9 cellular contexts compared by ENCODE assay signal in the genomic region with DNA sequence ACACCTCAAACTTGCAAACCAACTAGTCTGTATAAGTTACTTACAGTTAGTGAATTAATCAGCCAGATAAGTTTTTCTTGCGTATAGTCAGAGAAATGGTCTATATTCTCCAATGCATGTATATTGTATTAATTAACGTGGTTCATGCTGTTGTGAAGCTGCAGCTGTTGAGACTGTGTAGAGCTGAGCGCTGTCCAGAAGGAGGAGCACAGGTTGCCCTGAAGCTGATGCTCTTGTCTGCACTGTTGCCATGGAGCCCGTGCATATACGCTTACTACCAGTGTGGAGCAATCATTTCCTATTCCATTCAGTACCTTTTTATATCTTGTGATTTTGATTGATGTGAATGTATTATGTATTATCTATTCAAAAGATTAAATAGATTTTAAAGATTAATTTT.
DNase-seq lines count a peak whose midpoint lies in the region; ATAC-seq and TF ChIP-seq lines count a peak whose summit lies in the region.
"Had no signal": no experiment of that assay in that cellular context is flagged by ENCODE, and none has a peak within 500 bp of the region (broad histone marks: within the 10 kb centered on the region; RNA-seq: fewer than 3 reads in every experiment).

No MANE protein-coding gene starts in this region.

- H3K4me3 ChIP-seq in cardiac fibroblast (replicated peaks in 1 of 2; ENCODE audit: low read depth in 2 of 2, low read length in 2 of 2), result no peak overlapping the region
- H3K4me3 ChIP-seq: thoracic aorta had no signal

- DNase-seq in DMS53 treated with DMSO at 0.1 percent for 48 hours (lab: John Stamatoyannopoulos, UW; ENCODE audit: unreplicated experiment), result peak; percentile 56
- DNase-seq in T follicular helper cell (ENCODE audit: low read depth), result peak; percentile 60
- DNase-seq in cardiac fibroblast (ENCODE audit: low read depth in 2 of 2), result peak; percentile 23 to 30
- peak; percentile 6 to 15 for DNase-seq in stimulated activated CD4-positive, alpha-beta T cell treated with anti-CD3 and anti-CD28 coated beads, Interleukin-2, amount 100 ng/mL, for 48 hours
- no peak for DNase-seq in SKM-1 (lab: John Stamatoyannopoulos, UW; ENCODE audit: unreplicated experiment)
- no peak for DNase-seq in DMS79 treated with DMSO at 0.1 percent for 48 hours (lab: John Stamatoyannopoulos, UW)

- TF ChIP-seq CTCF in cardiac fibroblast (IDR thresholded peaks at IDR 0.05; ENCODE audit: low read depth, low read length), result no peak

- ATAC-seq in HG03521 (IDR thresholded peaks at IDR 0.05; ENCODE audit: unreplicated experiment), result peak; percentile 87
- ATAC-seq in GM21723 (IDR thresholded peaks at IDR 0.05; ENCODE audit: unreplicated experiment), result no peak

Comparison
In these comparisons a context has a peak if more than half of its experiments do, and no peak if none do; other contexts are left out.
1. DNase-seq: peak in DMS53 treated with DMSO at 0.1 percent for 48 hours (single experiment), T follicular helper cell (single experiment), cardiac fibroblast (2 of 2) and stimulated activated CD4-positive, alpha-beta T cell treated with anti-CD3 and anti-CD28 coated beads, Interleukin-2, amount 100 ng/mL, for 48 hours (2 of 2); none in SKM-1 (single experiment) and DMS79 treated with DMSO at 0.1 percent for 48 hours (single experiment).